In the genomic region with DNA sequence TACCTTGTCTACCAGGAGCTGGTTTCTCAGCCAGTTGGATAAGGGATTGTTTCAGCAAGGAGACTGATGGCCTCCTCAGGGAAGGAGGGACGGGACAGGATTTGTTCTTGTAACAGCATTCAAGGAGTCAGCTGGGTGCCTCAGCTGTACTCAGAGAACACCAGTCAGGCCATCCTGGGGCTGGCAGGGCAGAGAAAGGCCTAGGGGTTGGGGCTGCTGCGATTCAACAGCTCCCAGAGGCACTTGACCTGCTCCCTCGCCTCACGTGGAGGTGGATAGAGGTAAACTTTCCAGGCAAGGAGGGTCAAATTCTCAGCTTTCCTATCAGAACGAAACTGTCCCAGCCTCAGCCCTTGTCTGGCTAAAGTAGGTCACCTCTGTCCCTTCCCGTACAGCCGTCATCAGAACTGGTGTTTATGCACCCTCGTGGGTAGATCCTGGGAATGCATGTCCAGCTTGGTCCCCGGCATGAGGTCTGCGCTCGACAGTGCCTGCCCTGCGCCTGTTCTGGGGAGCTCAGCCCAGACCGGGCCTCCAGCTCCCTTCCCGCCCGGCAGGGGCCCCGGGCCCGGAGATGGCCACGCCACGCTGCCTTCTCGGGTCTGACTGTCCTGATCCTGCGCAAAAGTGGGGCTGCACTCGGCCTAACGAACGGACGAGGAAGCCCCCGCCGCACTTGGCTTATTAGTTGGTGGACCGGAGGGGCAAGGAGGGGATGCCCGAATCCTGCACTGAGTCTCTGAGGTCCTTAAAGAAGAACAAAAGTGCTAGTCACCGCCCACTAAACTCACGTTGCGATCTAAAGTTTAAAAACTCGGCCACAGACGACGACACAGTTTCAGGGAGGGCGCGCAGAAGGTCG, we compare ENCODE assay signal across 1 cellular context.
TF ChIP-seq lines count a peak whose summit lies in the region.

No MANE protein-coding gene starts in this region.

TF ChIP-seq in GM23338, 12 proteins besides CTCF, POLR2A, EP300 and RAD21:
- no peak for TF ChIP-seq CREB1 (CRISPR knock-in tag; IDR thresholded peaks at IDR 0.05; ENCODE audit: low read depth)
- no peak for TF ChIP-seq ZNF114 (CRISPR knock-in tag; IDR thresholded peaks at IDR 0.05)
- no peak for TF ChIP-seq EZH2 (IDR thresholded peaks at IDR 0.05; ENCODE audit: low read depth, unreplicated experiment)
- TF ChIP-seq, protein P1, sequence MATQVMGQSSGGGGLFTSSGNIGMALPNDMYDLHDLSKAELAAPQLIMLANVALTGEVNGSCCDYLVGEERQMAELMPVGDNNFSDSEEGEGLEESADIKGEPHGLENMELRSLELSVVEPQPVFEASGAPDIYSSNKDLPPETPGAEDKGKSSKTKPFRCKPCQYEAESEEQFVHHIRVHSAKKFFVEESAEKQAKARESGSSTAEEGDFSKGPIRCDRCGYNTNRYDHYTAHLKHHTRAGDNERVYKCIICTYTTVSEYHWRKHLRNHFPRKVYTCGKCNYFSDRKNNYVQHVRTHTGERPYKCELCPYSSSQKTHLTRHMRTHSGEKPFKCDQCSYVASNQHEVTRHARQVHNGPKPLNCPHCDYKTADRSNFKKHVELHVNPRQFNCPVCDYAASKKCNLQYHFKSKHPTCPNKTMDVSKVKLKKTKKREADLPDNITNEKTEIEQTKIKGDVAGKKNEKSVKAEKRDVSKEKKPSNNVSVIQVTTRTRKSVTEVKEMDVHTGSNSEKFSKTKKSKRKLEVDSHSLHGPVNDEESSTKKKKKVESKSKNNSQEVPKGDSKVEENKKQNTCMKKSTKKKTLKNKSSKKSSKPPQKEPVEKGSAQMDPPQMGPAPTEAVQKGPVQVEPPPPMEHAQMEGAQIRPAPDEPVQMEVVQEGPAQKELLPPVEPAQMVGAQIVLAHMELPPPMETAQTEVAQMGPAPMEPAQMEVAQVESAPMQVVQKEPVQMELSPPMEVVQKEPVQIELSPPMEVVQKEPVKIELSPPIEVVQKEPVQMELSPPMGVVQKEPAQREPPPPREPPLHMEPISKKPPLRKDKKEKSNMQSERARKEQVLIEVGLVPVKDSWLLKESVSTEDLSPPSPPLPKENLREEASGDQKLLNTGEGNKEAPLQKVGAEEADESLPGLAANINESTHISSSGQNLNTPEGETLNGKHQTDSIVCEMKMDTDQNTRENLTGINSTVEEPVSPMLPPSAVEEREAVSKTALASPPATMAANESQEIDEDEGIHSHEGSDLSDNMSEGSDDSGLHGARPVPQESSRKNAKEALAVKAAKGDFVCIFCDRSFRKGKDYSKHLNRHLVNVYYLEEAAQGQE (IDR thresholded peaks at IDR 0.05; ENCODE audit: unreplicated experiment) = no peak
- TF ChIP-seq POLR2AphosphoS5 (IDR thresholded peaks at IDR 0.05; ENCODE audit: low read depth) = no peak
- no peak for TF ChIP-seq EZH2phosphoT487 (IDR thresholded peaks at IDR 0.05; ENCODE audit: unreplicated experiment)
- TF ChIP-seq JUNB (IDR thresholded peaks at IDR 0.05; ENCODE audit: unreplicated experiment) = no peak
- TF ChIP-seq ZNF331 (CRISPR knock-in tag; IDR thresholded peaks at IDR 0.05; ENCODE audit: low read depth) = no peak
- no peak for TF ChIP-seq NANOG (IDR thresholded peaks at IDR 0.05; ENCODE audit: borderline replicate concordance)
- TF ChIP-seq, protein P2, sequence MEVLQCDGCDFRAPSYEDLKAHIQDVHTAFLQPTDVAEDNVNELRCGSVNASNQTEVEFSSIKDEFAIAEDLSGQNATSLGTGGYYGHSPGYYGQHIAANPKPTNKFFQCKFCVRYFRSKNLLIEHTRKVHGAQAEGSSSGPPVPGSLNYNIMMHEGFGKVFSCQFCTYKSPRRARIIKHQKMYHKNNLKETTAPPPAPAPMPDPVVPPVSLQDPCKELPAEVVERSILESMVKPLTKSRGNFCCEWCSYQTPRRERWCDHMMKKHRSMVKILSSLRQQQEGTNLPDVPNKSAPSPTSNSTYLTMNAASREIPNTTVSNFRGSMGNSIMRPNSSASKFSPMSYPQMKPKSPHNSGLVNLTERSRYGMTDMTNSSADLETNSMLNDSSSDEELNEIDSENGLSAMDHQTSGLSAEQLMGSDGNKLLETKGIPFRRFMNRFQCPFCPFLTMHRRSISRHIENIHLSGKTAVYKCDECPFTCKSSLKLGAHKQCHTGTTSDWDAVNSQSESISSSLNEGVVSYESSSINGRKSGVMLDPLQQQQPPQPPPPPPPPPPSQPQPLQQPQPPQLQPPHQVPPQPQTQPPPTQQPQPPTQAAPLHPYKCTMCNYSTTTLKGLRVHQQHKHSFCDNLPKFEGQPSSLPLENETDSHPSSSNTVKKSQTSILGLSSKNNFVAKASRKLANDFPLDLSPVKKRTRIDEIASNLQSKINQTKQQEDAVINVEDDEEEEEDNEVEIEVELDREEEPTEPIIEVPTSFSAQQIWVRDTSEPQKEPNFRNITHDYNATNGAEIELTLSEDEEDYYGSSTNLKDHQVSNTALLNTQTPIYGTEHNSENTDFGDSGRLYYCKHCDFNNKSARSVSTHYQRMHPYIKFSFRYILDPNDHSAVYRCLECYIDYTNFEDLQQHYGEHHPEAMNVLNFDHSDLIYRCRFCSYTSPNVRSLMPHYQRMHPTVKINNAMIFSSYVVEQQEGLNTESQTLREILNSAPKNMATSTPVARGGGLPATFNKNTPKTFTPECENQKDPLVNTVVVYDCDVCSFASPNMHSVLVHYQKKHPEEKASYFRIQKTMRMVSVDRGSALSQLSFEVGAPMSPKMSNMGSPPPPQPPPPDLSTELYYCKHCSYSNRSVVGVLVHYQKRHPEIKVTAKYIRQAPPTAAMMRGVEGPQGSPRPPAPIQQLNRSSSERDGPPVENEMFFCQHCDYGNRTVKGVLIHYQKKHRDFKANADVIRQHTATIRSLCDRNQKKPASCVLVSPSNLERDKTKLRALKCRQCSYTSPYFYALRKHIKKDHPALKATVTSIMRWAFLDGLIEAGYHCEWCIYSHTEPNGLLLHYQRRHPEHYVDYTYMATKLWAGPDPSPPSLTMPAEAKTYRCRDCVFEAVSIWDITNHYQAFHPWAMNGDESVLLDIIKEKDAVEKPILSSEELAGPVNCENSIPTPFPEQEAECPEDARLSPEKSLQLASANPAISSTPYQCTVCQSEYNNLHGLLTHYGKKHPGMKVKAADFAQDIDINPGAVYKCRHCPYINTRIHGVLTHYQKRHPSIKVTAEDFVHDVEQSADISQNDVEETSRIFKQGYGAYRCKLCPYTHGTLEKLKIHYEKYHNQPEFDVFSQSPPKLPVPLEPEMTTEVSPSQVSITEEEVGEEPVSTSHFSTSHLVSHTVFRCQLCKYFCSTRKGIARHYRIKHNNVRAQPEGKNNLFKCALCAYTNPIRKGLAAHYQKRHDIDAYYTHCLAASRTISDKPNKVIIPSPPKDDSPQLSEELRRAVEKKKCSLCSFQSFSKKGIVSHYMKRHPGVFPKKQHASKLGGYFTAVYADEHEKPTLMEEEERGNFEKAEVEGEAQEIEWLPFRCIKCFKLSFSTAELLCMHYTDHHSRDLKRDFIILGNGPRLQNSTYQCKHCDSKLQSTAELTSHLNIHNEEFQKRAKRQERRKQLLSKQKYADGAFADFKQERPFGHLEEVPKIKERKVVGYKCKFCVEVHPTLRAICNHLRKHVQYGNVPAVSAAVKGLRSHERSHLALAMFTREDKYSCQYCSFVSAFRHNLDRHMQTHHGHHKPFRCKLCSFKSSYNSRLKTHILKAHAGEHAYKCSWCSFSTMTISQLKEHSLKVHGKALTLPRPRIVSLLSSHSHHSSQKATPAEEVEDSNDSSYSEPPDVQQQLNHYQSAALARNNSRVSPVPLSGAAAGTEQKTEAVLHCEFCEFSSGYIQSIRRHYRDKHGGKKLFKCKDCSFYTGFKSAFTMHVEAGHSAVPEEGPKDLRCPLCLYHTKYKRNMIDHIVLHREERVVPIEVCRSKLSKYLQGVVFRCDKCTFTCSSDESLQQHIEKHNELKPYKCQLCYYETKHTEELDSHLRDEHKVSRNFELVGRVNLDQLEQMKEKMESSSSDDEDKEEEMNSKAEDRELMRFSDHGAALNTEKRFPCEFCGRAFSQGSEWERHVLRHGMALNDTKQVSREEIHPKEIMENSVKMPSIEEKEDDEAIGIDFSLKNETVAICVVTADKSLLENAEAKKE (CRISPR knock-in tag; IDR thresholded peaks at IDR 0.05) = no peak
- TF ChIP-seq STAT1 (IDR thresholded peaks at IDR 0.05; ENCODE audit: unreplicated experiment) = no peak
- TF ChIP-seq, protein P3, sequence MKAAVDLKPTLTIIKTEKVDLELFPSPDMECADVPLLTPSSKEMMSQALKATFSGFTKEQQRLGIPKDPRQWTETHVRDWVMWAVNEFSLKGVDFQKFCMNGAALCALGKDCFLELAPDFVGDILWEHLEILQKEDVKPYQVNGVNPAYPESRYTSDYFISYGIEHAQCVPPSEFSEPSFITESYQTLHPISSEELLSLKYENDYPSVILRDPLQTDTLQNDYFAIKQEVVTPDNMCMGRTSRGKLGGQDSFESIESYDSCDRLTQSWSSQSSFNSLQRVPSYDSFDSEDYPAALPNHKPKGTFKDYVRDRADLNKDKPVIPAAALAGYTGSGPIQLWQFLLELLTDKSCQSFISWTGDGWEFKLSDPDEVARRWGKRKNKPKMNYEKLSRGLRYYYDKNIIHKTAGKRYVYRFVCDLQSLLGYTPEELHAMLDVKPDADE (IDR thresholded peaks at IDR 0.05) = no peak
TF ChIP-seq in GM23338: peak in this region for 0.
